1 cellular context compared by ENCODE assay signal in the genomic region with DNA sequence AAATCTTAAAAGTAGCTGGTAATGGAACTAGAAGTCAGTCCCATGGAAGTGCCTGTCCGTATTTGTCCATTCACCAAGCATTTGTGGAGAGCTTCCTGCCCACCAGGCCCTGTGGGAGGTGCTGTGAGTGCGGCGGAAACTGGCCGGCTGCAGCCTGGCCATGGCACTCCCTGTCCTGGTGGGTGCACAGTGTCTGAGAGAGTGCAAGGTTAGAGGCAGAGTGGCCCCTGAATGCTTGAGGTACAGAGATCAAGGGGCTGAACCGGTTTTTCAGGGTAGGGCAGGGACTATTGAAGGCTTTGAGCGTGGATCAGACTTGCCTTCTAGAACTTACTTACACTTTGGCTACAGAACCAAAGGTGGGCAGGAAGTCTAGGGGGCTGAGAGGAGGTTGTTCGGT.
TF ChIP-seq lines count a peak whose summit lies in the region.

No MANE protein-coding gene starts in this region.

TF ChIP-seq in SK-N-SH, 30 proteins besides CTCF, POLR2A, EP300 and RAD21 (continued from another document):
- TF ChIP-seq, protein P1, sequence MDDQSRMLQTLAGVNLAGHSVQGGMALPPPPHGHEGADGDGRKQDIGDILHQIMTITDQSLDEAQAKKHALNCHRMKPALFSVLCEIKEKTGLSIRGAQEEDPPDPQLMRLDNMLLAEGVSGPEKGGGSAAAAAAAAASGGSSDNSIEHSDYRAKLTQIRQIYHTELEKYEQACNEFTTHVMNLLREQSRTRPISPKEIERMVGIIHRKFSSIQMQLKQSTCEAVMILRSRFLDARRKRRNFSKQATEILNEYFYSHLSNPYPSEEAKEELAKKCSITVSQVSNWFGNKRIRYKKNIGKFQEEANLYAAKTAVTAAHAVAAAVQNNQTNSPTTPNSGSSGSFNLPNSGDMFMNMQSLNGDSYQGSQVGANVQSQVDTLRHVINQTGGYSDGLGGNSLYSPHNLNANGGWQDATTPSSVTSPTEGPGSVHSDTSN (IDR thresholded peaks at IDR 0.05), result no peak
- TF ChIP-seq GATA2 (CRISPR knock-in tag; IDR thresholded peaks at IDR 0.05) (no peak), TAF1 (IDR thresholded peaks at IDR 0.05; ENCODE audit: borderline replicate concordance, low read depth, low read length) (no peak), FOSL2 (IDR thresholded peaks at IDR 0.05; ENCODE audit: borderline replicate concordance, low read depth) (no peak)
